ENCODE assay signal across 1 cellular context in the genomic region with DNA sequence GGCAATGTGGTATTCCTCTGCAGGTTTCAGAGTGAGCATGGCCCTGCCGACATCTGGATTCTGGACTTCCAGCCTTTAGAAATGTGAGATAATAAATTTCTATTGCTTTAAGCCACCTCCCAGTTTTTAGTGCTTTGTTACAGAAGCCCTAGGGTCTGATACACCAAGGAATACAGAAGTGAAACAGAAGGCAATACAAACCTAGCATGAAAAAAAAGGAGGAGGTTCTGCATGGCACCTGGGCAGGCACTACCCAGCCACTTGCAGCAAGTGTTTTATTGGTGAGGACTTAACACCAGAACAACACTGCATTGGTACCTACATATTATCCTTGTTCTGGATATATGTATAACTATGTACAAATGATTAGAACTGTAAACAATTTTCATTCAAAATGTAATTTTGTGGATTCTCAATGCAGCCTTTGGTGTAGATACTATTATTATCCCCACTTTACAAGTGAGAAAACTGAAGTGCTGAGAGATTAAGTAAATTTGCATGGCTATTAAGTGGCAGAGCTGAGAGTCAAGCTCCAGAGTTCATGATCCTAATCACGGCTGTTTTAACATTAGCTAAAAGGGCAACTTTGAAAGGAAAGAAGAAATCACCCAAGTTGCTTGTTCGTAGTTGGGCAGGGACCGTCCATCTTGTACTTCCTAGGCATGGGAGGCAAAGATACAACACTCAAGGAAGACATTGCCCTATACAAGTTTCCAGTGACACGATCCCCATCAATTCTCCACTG.
TF ChIP-seq lines count a peak whose summit lies in the region.

No MANE protein-coding gene starts in this region.

TF ChIP-seq in GM23338, 12 proteins besides CTCF, POLR2A, EP300 and RAD21 (continued from another document):
- TF ChIP-seq, protein P1, sequence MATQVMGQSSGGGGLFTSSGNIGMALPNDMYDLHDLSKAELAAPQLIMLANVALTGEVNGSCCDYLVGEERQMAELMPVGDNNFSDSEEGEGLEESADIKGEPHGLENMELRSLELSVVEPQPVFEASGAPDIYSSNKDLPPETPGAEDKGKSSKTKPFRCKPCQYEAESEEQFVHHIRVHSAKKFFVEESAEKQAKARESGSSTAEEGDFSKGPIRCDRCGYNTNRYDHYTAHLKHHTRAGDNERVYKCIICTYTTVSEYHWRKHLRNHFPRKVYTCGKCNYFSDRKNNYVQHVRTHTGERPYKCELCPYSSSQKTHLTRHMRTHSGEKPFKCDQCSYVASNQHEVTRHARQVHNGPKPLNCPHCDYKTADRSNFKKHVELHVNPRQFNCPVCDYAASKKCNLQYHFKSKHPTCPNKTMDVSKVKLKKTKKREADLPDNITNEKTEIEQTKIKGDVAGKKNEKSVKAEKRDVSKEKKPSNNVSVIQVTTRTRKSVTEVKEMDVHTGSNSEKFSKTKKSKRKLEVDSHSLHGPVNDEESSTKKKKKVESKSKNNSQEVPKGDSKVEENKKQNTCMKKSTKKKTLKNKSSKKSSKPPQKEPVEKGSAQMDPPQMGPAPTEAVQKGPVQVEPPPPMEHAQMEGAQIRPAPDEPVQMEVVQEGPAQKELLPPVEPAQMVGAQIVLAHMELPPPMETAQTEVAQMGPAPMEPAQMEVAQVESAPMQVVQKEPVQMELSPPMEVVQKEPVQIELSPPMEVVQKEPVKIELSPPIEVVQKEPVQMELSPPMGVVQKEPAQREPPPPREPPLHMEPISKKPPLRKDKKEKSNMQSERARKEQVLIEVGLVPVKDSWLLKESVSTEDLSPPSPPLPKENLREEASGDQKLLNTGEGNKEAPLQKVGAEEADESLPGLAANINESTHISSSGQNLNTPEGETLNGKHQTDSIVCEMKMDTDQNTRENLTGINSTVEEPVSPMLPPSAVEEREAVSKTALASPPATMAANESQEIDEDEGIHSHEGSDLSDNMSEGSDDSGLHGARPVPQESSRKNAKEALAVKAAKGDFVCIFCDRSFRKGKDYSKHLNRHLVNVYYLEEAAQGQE (IDR thresholded peaks at IDR 0.05; ENCODE audit: unreplicated experiment), result no peak
- TF ChIP-seq CREB1 (CRISPR knock-in tag; IDR thresholded peaks at IDR 0.05; ENCODE audit: low read depth), result no peak
- TF ChIP-seq POLR2AphosphoS5 (IDR thresholded peaks at IDR 0.05; ENCODE audit: low read depth), result no peak
